In genomic region chr6:1390805-1391511, GRCh38 we compare ENCODE assay signal across 10 cellular contexts. TPM values are rescaled to one million over a fixed set of nuclear protein-coding genes. Genes with fewer than 3 reads are reported as not detected.
A peak's percentile ranks its signal among the peaks of the same experiment; 100 is the strongest.
DNase-seq lines count a peak whose midpoint lies in the region; ATAC-seq and TF ChIP-seq lines count a peak whose summit lies in the region.
"Had no signal": no experiment of that assay in that cellular context is flagged by ENCODE, and none has a peak within 500 bp of the region (broad histone marks: within the 10 kb centered on the region; RNA-seq: fewer than 3 reads in every experiment).

No MANE protein-coding gene starts in this region.

- CTCF ChIA-PET in activated naive CD4-positive, alpha-beta T cell treated with anti-CD3 and anti-CD28 coated beads for 36 hours (lab: Charles Lee): no interaction called here

- H3K9me3 Mint-ChIP-seq in activated naive CD4-positive, alpha-beta T cell treated with anti-CD3 and anti-CD28 coated beads, Interleukin-2, amount 50 U/mL, for 24 hours: no peaks in the 10 kb centered on the region
- H3K9me3 Mint-ChIP-seq in activated naive CD4-positive, alpha-beta T cell treated with anti-CD3 and anti-CD28 coated beads for 36 hours: no peaks in the 10 kb centered on the region
- peaks cover 0 to 6% (median 0%) of the 10 kb centered on the region in 5 experiments for H3K9me3 Mint-ChIP-seq in brain

- no peak for ATAC-seq in lung (ENCODE audit: insufficient read depth, low FRiP score)
- no peak for ATAC-seq in HG03460 (IDR thresholded peaks at IDR 0.05; ENCODE audit: unreplicated experiment)
- ATAC-seq in GM19455 (IDR thresholded peaks at IDR 0.05; ENCODE audit: unreplicated experiment): no peak

- no peaks in the 10 kb centered on the region for H3K36me3 ChIP-seq in lung (ENCODE audit: control insufficient read depth in 2 of 2, insufficient read depth in 2 of 2, low read length in 2 of 2)
- no peaks in the 10 kb centered on the region for H3K36me3 ChIP-seq in tibial nerve

- peaks cover 21% of the 10 kb centered on the region for H3K4me1 Mint-ChIP-seq in activated naive CD4-positive, alpha-beta T cell treated with anti-CD3 and anti-CD28 coated beads, Interleukin-2, amount 50 U/mL, for 24 hours
- peaks cover 29% of the 10 kb centered on the region for H3K4me1 Mint-ChIP-seq in activated naive CD4-positive, alpha-beta T cell treated with anti-CD3 and anti-CD28 coated beads for 36 hours (ENCODE audit: low read depth)
- H3K4me1 Mint-ChIP-seq in brain: peaks cover 34% of the 10 kb centered on the region

- intact Hi-C loops in activated naive CD4-positive, alpha-beta T cell treated with anti-CD3 and anti-CD28 coated beads for 36 hours (cut with micrococcal nuclease): no loop called here

- TF ChIP-seq CTCF in brain (conservative IDR thresholded peaks at IDR 0.05) (no peak), lung (IDR thresholded peaks at IDR 0.05; ENCODE audit: control extremely low read depth, extremely low read depth) (no peak), tibial nerve (IDR thresholded peaks at IDR 0.05) (no peak)

- DNase-seq in activated naive CD4-positive, alpha-beta T cell treated with anti-CD3 and anti-CD28 coated beads for 36 hours: no peak
- DNase-seq in lung (ENCODE audit: low spot score) (no peak), tibial nerve (ENCODE audit: low spot score in 2 of 2) (no peak), NCI-H146 treated with DMSO at 0.1 percent for 48 hours (lab: John Stamatoyannopoulos, UW; ENCODE audit: unreplicated experiment) (no peak)
- DNase-seq: COR-L47 had no signal

- no peak overlapping the region for H3K27ac Mint-ChIP-seq in activated naive CD4-positive, alpha-beta T cell treated with anti-CD3 and anti-CD28 coated beads, Interleukin-2, amount 50 U/mL, for 24 hours
- H3K27ac Mint-ChIP-seq in activated naive CD4-positive, alpha-beta T cell treated with anti-CD3 and anti-CD28 coated beads for 36 hours: no peak overlapping the region
- no peak overlapping the region for H3K27ac Mint-ChIP-seq in brain

- TF ChIP-seq POLR2A in tibial nerve (IDR thresholded peaks at IDR 0.05): no peak

- H3K4me3 ChIP-seq in lung (peak overlapping the region; percentile 51), tibial nerve (peak overlapping the region in 3 of 4 donors; percentile 24 to 54 (median 32))

- peaks cover 58% of the 10 kb centered on the region for H3K27me3 Mint-ChIP-seq in activated naive CD4-positive, alpha-beta T cell treated with anti-CD3 and anti-CD28 coated beads, Interleukin-2, amount 50 U/mL, for 24 hours
- peaks cover 75% of the 10 kb centered on the region for H3K27me3 Mint-ChIP-seq in activated naive CD4-positive, alpha-beta T cell treated with anti-CD3 and anti-CD28 coated beads for 36 hours (ENCODE audit: low read depth)
- H3K27me3 Mint-ChIP-seq in brain: peaks cover 94% of the 10 kb centered on the region

- H3K27me3 ChIP-seq in lung (ENCODE audit: control insufficient read depth, insufficient read depth) (peaks cover 11% of the 10 kb centered on the region), tibial nerve (peaks cover 0 to 94% of the 10 kb centered on the region in 2 donors)

- H3K4me1 ChIP-seq in lung (ENCODE audit: control insufficient read depth in 2 of 2, insufficient read depth in 2 of 2, low read length in 2 of 2) (peaks cover 0 to 11% of the 10 kb centered on the region in 2 donors), tibial nerve (peaks cover 0 to 59% (median 18%) of the 10 kb centered on the region in 4 donors)

- TF ChIP-seq EP300 in tibial nerve (IDR thresholded peaks at IDR 0.05): no peak

- WGBS in lung, 2 donors: 4 to 5% methylated on average over 47 to 48 of the region's 48 CpGs
- 6 to 7% methylated on average over 15 to 40 of the region's 48 CpGs for WGBS in tibial nerve, 2 donors

- H3K9me3 ChIP-seq in lung (ENCODE audit: control insufficient read depth in 2 of 2, insufficient read depth in 1 of 2, low read length in 1 of 2): peaks cover 0 to 4% of the 10 kb centered on the region in 2 donors
- H3K9me3 ChIP-seq in tibial nerve: no peaks in the 10 kb centered on the region

- H3K27ac ChIP-seq in lung (ENCODE audit: low read depth in 1 of 2, low read length in 1 of 2): peak overlapping the region in 1 of 2 donors; percentile 79
- no peak overlapping the region for H3K27ac ChIP-seq in tibial nerve

- no peaks in the 10 kb centered on the region for H3K36me3 Mint-ChIP-seq in activated naive CD4-positive, alpha-beta T cell treated with anti-CD3 and anti-CD28 coated beads, Interleukin-2, amount 50 U/mL, for 24 hours
- no peaks in the 10 kb centered on the region for H3K36me3 Mint-ChIP-seq in activated naive CD4-positive, alpha-beta T cell treated with anti-CD3 and anti-CD28 coated beads for 36 hours (ENCODE audit: low read depth)
- no peaks in the 10 kb centered on the region for H3K36me3 Mint-ChIP-seq in brain

- H3K4me3 Mint-ChIP-seq in activated naive CD4-positive, alpha-beta T cell treated with anti-CD3 and anti-CD28 coated beads, Interleukin-2, amount 50 U/mL, for 24 hours: peak overlapping the region; percentile 42
- no peak overlapping the region for H3K4me3 Mint-ChIP-seq in activated naive CD4-positive, alpha-beta T cell treated with anti-CD3 and anti-CD28 coated beads for 36 hours
- H3K4me3 Mint-ChIP-seq in brain: peak overlapping the region; percentile 11 to 76 (median 39)

RNA-seq across cellular contexts. Expression of gene FOXF2, which starts 1.6 kb away (rescaled TPM):
- total RNA-seq in activated naive CD4-positive, alpha-beta T cell treated with anti-CD3 and anti-CD28 coated beads for 36 hours: not detected
- polyA plus RNA-seq in brain (ENCODE audit: insufficient read depth, low read depth, low replicate concordance): 2.6 TPM
- total RNA-seq in lung: 10 to 100 TPM; 17.2 to 22.9 TPM
- polyA plus RNA-seq in lung: 10 to 100 TPM in 1 of 2 donors, 1 to 10 TPM in 1; 8.3 to 11.4 TPM
- total RNA-seq in tibial nerve: 1 to 10 TPM in 2 of 4 donors, under 1 TPM in 2; 0.21 to 2.4 (median 0.71) TPM
- polyA plus RNA-seq: liver had no signal

Comparison
In these comparisons a context has a peak if more than half of its experiments do, and no peak if none do; other contexts are left out.
1. RNA of gene FOXF2, which starts 1.6 kb away (total RNA-seq): 17.2 to 22.9 TPM in lung; 0.21 to 2.4 TPM in tibial nerve and not detected in activated naive CD4-positive, alpha-beta T cell treated with anti-CD3 and anti-CD28 coated beads for 36 hours; every median in the first group is over 4 times any median in the second.